ENCODE assay signal across 12 cellular contexts in genomic region chr9:95045751-95046150, GRCh38.
DNase-seq lines count a peak whose midpoint lies in the region; ATAC-seq and TF ChIP-seq lines count a peak whose summit lies in the region.
"Had no signal": no experiment of that assay in that cellular context is flagged by ENCODE, and none has a peak within 500 bp of the region (broad histone marks: within the 10 kb centered on the region; RNA-seq: fewer than 3 reads in every experiment).

No MANE protein-coding gene starts in this region.

- 21% methylated on average over 16 of the region's 16 CpGs for WGBS in HUES64

- TF ChIP-seq CTCF in epithelial cell of esophagus (IDR thresholded peaks at IDR 0.05; ENCODE audit: insufficient read depth, low read depth, low read length, missing control alignments) = no peak
- TF ChIP-seq CTCF in tibial artery (IDR thresholded peaks at IDR 0.05) = no peak

- H3K4me3 ChIP-seq in HUES64 (ENCODE audit: low read length) = peak overlapping the region; percentile 45
- H3K4me3 ChIP-seq in epithelial cell of esophagus (ENCODE audit: low read length) = peak overlapping the region; percentile 13
- H3K4me3 ChIP-seq in muscle layer of duodenum (ENCODE audit: low read depth in 1 of 2, low read length in 2 of 2) = peak overlapping the region in 1 of 2 donors; percentile 38
- no peak overlapping the region for H3K4me3 ChIP-seq in tibial artery

- H3K27me3 ChIP-seq in HUES64 (ENCODE audit: insufficient read depth, low read length) (peaks cover 53% of the 10 kb centered on the region), muscle layer of duodenum (ENCODE audit: low read depth, low read length) (no peaks in the 10 kb centered on the region), tibial artery (no peaks in the 10 kb centered on the region)

- no peak overlapping the region for H3K9ac ChIP-seq in HUES64 (ENCODE audit: low read depth, low read length)

- no peak for ATAC-seq in HG03097 (IDR thresholded peaks at IDR 0.05; ENCODE audit: low FRiP score, unreplicated experiment)

- no peak for DNase-seq in epithelial cell of esophagus (ENCODE audit: low read depth)
- no peak for DNase-seq in tibial artery
- DNase-seq in HuH-7.5 (ENCODE audit: low spot score) = no peak
- DNase-seq in HuH-7 (ENCODE audit: low spot score) = no peak
- DNase-seq: activated CD4-positive, alpha-beta T cell treated with anti-CD3 and anti-CD28 coated beads for 1 hour; activated T-cell treated with anti-CD3 and anti-CD28 coated beads, Interleukin-2, amount 50 U/mL, for 48 hours; amniotic stem cell; KBM-7; NCI-H2029 had no signal

- no peaks in the 10 kb centered on the region for H3K9me3 ChIP-seq in HUES64 (ENCODE audit: insufficient read depth, low read depth, low read length)
- no peaks in the 10 kb centered on the region for H3K9me3 ChIP-seq in muscle layer of duodenum (ENCODE audit: control insufficient read depth in 1 of 2, low read length in 2 of 2)
- H3K9me3 ChIP-seq in tibial artery = no peaks in the 10 kb centered on the region

- H3K4me1 ChIP-seq in HUES64 (ENCODE audit: insufficient read depth, low read length) = peaks cover 39% of the 10 kb centered on the region
- peaks cover 0 to 49% of the 10 kb centered on the region in 2 donors for H3K4me1 ChIP-seq in muscle layer of duodenum (ENCODE audit: control insufficient read depth in 1 of 2, insufficient read depth in 2 of 2, low read length in 2 of 2)
- peaks cover 0 to 86% (median 25%) of the 10 kb centered on the region in 4 donors for H3K4me1 ChIP-seq in tibial artery

- H3K36me3 ChIP-seq in HUES64 (ENCODE audit: insufficient read depth, low read length) (no peaks in the 10 kb centered on the region), muscle layer of duodenum (ENCODE audit: control insufficient read depth in 1 of 2, insufficient read depth in 2 of 2, low read length in 2 of 2) (peaks cover 0 to 4% of the 10 kb centered on the region in 2 donors), tibial artery (peaks cover 0 to 20% (median 0%) of the 10 kb centered on the region in 3 donors)

- no peak overlapping the region for H3K27ac ChIP-seq in HUES64 (ENCODE audit: low read depth, low read length)
- peak overlapping the region; percentile 25 for H3K27ac ChIP-seq in muscle layer of duodenum (ENCODE audit: low read length)
- peak overlapping the region; percentile 29 to 93 for H3K27ac ChIP-seq in tibial artery

- intact Hi-C loops in tibial artery (cut with DNase I; ENCODE audit: low total_unique reads) = loop anchor here (2.0 kb wide), 1 partner anchor 19 kb away; no protein-coding TSS in a partner anchor

Comparison
In these comparisons a context has a peak if more than half of its experiments do, and no peak if none do; other contexts are left out.
1. H3K4me3 ChIP-seq: peak in HUES64 (single experiment) and epithelial cell of esophagus (single experiment); none in tibial artery (0 of 2).